ENCODE assay signal across 22 cellular contexts in the genomic region with DNA sequence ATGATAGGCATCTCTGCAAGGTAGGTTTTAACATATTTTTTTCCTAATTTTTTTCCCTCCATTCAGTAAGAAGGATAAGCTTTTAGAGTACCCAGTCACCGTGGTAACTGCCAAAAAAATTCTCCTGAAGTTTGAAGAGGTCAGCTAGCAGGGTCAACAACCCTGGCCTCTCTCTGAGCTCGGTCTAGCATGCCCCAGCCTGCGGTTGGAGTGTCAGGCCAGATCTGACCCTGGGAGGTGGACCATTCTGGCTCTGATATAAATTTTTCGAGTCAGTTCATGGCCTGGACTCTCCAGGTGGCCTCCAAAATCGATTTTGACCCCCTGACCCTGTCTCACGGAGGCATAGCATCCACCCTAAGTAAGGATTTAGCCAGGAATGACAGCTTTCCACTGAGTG. TPM values are rescaled to one million over a fixed set of nuclear protein-coding genes. Genes with fewer than 3 reads are reported as not detected.
"Had no signal": no experiment of that assay in that cellular context is flagged by ENCODE, and none has a peak within 500 bp of the region (broad histone marks: within the 10 kb centered on the region; RNA-seq: fewer than 3 reads in every experiment).

No MANE protein-coding gene starts in this region.

- H3K9me3 ChIP-seq: ascending aorta, esophagus squamous epithelium, heart right ventricle, left ventricle myocardium inferior, mucosa of descending colon, neutrophil, pancreas, sigmoid colon, thyroid gland had no signal

- H3K27ac ChIP-seq: ascending aorta, coronary artery, esophagus squamous epithelium, heart right ventricle, left ventricle myocardium inferior, neutrophil, pancreas, sigmoid colon, thyroid gland had no signal

- DNase-seq: activated CD4-positive, alpha-beta T cell treated with anti-CD3 and anti-CD28 coated beads, Interleukin-2, amount 10 ng/mL, durations not matched to agents 24 days and 14 days; activated CD8-positive, alpha-beta T cell treated with anti-CD3 and anti-CD28 coated beads, Interleukin-2, amount 10 ng/mL, durations not matched to agents 7 days and 5 days; activated effector memory CD4-positive, alpha-beta T cell treated with Interleukin-2 at 50 U/mL for 16 hours; activated naive CD4-positive, alpha-beta T cell treated with anti-CD3 and anti-CD28 coated beads, Interleukin-2, amount 50 U/mL, for 16 hours; activated T-cell treated with anti-CD3 and anti-CD28 coated beads, Interleukin-2, amount 50 U/mL, for 24 hours; effector CD8-positive, alpha-beta T cell; esophagus squamous epithelium; heart right ventricle; left ventricle myocardium inferior; mucosa of descending colon; naive B cell; pancreas; sigmoid colon; stimulated activated CD4-positive, alpha-beta T cell treated with anti-CD3 and anti-CD28 coated beads, Interleukin-4, amount 100 ng/mL, for 24 hours; T-cell; T-helper 9 cell; thyroid gland had no signal

- H3K27me3 ChIP-seq: ascending aorta had no signal

- H3K4me1 ChIP-seq: ascending aorta, esophagus squamous epithelium, heart right ventricle, left ventricle myocardium inferior, pancreas, sigmoid colon, thyroid gland had no signal

- ATAC-seq: activated CD8-positive, alpha-beta T cell treated with anti-CD3 and anti-CD28 coated beads, Interleukin-2, amount 10 ng/mL, durations not matched to agents 7 days and 5 days; heart right ventricle; mucosa of descending colon; pancreas; stimulated activated effector memory CD8-positive, alpha-beta T cell treated with anti-CD3 and anti-CD28 coated beads, Interleukin-12 subunit alpha, Interleukin-12 subunit beta, amount 100 ng/mL, for 72 hours; T-cell had no signal

- H3K36me3 ChIP-seq: ascending aorta, esophagus squamous epithelium, heart right ventricle, left ventricle myocardium inferior, neutrophil, pancreas, sigmoid colon, thyroid gland had no signal

- H3K4me3 ChIP-seq: ascending aorta, coronary artery, esophagus squamous epithelium, heart right ventricle, left ventricle myocardium inferior, mucosa of descending colon, pancreas, sigmoid colon, thyroid gland had no signal

RNA-seq across cellular contexts. Expression of gene SOX2, which starts 29.7 kb away (rescaled TPM):
- total RNA-seq: activated CD4-positive, alpha-beta T cell treated with anti-CD3 and anti-CD28 coated beads, Interleukin-2, amount 10 ng/mL, durations not matched to agents 24 days and 14 days; activated CD8-positive, alpha-beta T cell treated with anti-CD3 and anti-CD28 coated beads, Interleukin-2, amount 10 ng/mL, durations not matched to agents 7 days and 5 days; kidney epithelial cell had no signal
